1 cellular context compared by ENCODE assay signal in the genomic region with DNA sequence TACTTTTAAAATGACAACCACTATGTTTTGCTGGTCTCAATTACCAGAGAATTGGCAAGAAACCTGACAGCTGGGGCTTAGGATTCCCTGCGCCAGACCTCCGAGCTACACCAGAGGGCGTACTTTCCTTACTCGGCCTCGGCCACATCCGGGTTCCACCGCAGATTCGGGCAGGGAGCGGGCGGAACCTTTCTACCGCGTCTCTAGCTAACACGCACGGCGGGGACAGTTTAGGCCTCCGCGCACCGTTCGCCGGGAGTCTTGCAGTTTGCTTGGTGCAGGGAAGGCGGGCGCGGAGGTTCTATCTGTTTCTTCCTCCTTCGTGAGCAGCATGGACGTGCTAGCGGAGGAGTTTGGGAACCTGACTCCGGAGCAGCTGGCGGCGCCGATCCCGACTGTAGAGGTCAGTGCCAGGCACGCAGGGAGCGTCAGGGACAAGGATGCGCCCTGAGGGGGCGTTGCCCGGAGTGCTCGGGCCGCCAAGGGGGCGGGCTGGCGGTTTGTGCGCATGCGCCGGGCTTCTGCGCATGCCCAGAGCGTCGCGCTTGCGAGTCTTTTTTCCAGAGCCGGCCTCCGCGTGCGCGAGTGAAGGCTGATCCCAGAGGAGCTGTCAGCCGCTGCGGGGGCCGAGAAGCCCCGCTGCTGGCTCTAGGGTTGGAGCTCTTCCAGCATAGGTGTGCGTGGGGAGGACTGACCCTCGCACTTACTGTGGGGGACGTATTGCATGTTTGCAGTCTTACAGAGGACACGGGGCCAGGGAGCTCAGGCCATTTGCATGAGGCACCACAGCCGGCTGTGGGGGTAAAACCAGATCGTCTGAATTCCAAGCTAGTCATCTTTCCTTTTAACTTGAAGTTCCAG.
TF ChIP-seq lines count a peak whose summit lies in the region.

TSS of gene POLR3B (plus strand) at position 200 of the 861 bp plus-strand sequence. CDS start at position 332, 132 bp downstream.

TF ChIP-seq in HepG2, 621 proteins besides CTCF, POLR2A, EP300 and RAD21 (continued from another document and continues in another):
- TF ChIP-seq SNAPC4 (CRISPR knock-in tag; IDR thresholded peaks at IDR 0.05) (peak; percentile 86), ZNF773 (CRISPR knock-in tag; IDR thresholded peaks at IDR 0.05; ENCODE audit: borderline replicate concordance) (no peak), CC2D1A (CRISPR knock-in tag; IDR thresholded peaks at IDR 0.05) (no peak), ZBTB21 (CRISPR knock-in tag; IDR thresholded peaks at IDR 0.05) (no peak; the same call in 1 of the 2 replicates), TBX2 (CRISPR knock-in tag; IDR thresholded peaks at IDR 0.05; ENCODE audit: borderline replicate concordance) (peak; percentile 88), PAX8 (CRISPR knock-in tag; IDR thresholded peaks at IDR 0.05; ENCODE audit: borderline replicate concordance) (0 out of 2 replicates have a peak, but pooled peaks have one; percentile 70), NR2F6 (IDR thresholded peaks at IDR 0.05) (peak; percentile 38; the same call in 1 of the 2 replicates), NR2F6 (CRISPR knock-in tag; IDR thresholded peaks at IDR 0.05) (peak; percentile 68; the same call in 1 of the 2 replicates), FOSL2 (CRISPR knock-in tag; IDR thresholded peaks at IDR 0.05) (peak; percentile 65), HHEX (CRISPR knock-in tag; IDR thresholded peaks at IDR 0.05) (no peak), HBP1 (CRISPR knock-in tag; IDR thresholded peaks at IDR 0.05; ENCODE audit: low read depth) (peak; percentile 77; the same call in 1 of the 2 replicates), ZBTB39 (CRISPR knock-in tag; IDR thresholded peaks at IDR 0.05) (peak; percentile 77), ZNF121 (CRISPR knock-in tag; IDR thresholded peaks at IDR 0.05) (peak; percentile 52; the same call in 1 of the 2 replicates), MLLT10 (CRISPR knock-in tag; IDR thresholded peaks at IDR 0.05) (no peak), HIVEP1 (CRISPR knock-in tag; IDR thresholded peaks at IDR 0.05) (peak; percentile 88), KLF16 (CRISPR knock-in tag; IDR thresholded peaks at IDR 0.05) (peak in 1 of 2 experiments; percentile 99; a peak in 2 of 4 replicates), BATF2 (CRISPR knock-in tag; IDR thresholded peaks at IDR 0.05) (peak; percentile 78; the same call in 1 of the 2 replicates), CCDC6 (CRISPR knock-in tag; IDR thresholded peaks at IDR 0.05) (peak; percentile 73; the same call in 1 of the 2 replicates), ZNF253 (CRISPR knock-in tag; IDR thresholded peaks at IDR 0.05; ENCODE audit: borderline replicate concordance) (no peak; the same call in 1 of the 2 replicates), MXD4 (CRISPR knock-in tag; IDR thresholded peaks at IDR 0.05) (peak; percentile 87), ZNF792 (CRISPR knock-in tag; IDR thresholded peaks at IDR 0.05) (peak; percentile 93), THYN1 (CRISPR knock-in tag; IDR thresholded peaks at IDR 0.05; ENCODE audit: borderline replicate concordance, low read depth) (0 out of 2 replicates have a peak, but pooled peaks have one; percentile 84), KDM3A (CRISPR knock-in tag; IDR thresholded peaks at IDR 0.05; ENCODE audit: low read depth) (peak; percentile 96), FOXA1 (IDR thresholded peaks at IDR 0.05) (no peak), FOXA1 (CRISPR knock-in tag; IDR thresholded peaks at IDR 0.05) (peak; percentile 48), ZBTB2 (CRISPR knock-in tag; IDR thresholded peaks at IDR 0.05; ENCODE audit: low read depth) (peak; percentile 68), SP4 (CRISPR knock-in tag; IDR thresholded peaks at IDR 0.05) (peak; percentile 88), SRF (IDR thresholded peaks at IDR 0.05; ENCODE audit: low read depth, low read length) (no peak), ZFP82 (CRISPR knock-in tag; IDR thresholded peaks at IDR 0.05; ENCODE audit: borderline replicate concordance) (no peak), ZNF230 (CRISPR knock-in tag; IDR thresholded peaks at IDR 0.05) (peak; percentile 89; the same call in 1 of the 2 replicates), ZFP90 (CRISPR knock-in tag; IDR thresholded peaks at IDR 0.05; ENCODE audit: borderline replicate concordance) (peak; percentile 84; the same call in 1 of the 2 replicates), ONECUT2 (CRISPR knock-in tag; IDR thresholded peaks at IDR 0.05) (no peak), ZNF296 (CRISPR knock-in tag; conservative IDR thresholded peaks at IDR 0.05) (0 out of 2 replicates have a peak, but pooled peaks have one; percentile 73), ZMYM2 (CRISPR knock-in tag; IDR thresholded peaks at IDR 0.05) (0 out of 2 replicates have a peak, but pooled peaks have one; percentile 18), FOXJ3 (CRISPR knock-in tag; IDR thresholded peaks at IDR 0.05; ENCODE audit: borderline replicate concordance) (peak; percentile 14; the same call in 1 of the 2 replicates), FOXC1 (CRISPR knock-in tag; IDR thresholded peaks at IDR 0.05; ENCODE audit: borderline replicate concordance) (peak; percentile 93)
- TF ChIP-seq, protein P1, sequence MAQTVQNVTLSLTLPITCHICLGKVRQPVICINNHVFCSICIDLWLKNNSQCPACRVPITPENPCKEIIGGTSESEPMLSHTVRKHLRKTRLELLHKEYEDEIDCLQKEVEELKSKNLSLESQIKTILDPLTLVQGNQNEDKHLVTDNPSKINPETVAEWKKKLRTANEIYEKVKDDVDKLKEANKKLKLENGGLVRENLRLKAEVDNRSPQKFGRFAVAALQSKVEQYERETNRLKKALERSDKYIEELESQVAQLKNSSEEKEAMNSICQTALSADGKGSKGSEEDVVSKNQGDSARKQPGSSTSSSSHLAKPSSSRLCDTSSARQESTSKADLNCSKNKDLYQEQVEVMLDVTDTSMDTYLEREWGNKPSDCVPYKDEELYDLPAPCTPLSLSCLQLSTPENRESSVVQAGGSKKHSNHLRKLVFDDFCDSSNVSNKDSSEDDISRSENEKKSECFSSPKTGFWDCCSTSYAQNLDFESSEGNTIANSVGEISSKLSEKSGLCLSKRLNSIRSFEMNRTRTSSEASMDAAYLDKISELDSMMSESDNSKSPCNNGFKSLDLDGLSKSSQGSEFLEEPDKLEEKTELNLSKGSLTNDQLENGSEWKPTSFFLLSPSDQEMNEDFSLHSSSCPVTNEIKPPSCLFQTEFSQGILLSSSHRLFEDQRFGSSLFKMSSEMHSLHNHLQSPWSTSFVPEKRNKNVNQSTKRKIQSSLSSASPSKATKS (CRISPR knock-in tag; IDR thresholded peaks at IDR 0.05): no peak; the same call in 1 of the 2 replicates
- TF ChIP-seq, protein P2, sequence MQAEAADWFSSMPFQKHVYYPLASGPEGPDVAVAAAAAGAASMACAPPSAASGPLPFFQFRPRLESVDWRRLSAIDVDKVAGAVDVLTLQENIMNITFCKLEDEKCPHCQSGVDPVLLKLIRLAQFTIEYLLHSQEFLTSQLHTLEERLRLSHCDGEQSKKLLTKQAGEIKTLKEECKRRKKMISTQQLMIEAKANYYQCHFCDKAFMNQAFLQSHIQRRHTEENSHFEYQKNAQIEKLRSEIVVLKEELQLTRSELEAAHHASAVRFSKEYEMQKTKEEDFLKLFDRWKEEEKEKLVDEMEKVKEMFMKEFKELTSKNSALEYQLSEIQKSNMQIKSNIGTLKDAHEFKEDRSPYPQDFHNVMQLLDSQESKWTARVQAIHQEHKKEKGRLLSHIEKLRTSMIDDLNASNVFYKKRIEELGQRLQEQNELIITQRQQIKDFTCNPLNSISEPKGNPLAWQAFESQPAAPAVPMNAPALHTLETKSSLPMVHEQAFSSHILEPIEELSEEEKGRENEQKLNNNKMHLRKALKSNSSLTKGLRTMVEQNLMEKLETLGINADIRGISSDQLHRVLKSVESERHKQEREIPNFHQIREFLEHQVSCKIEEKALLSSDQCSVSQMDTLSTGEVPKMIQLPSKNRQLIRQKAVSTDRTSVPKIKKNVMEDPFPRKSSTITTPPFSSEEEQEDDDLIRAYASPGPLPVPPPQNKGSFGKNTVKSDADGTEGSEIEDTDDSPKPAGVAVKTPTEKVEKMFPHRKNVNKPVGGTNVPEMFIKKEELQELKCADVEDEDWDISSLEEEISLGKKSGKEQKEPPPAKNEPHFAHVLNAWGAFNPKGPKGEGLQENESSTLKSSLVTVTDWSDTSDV (CRISPR knock-in tag; IDR thresholded peaks at IDR 0.05): no peak; the same call in 1 of the 2 replicates
- TF ChIP-seq, protein P3, sequence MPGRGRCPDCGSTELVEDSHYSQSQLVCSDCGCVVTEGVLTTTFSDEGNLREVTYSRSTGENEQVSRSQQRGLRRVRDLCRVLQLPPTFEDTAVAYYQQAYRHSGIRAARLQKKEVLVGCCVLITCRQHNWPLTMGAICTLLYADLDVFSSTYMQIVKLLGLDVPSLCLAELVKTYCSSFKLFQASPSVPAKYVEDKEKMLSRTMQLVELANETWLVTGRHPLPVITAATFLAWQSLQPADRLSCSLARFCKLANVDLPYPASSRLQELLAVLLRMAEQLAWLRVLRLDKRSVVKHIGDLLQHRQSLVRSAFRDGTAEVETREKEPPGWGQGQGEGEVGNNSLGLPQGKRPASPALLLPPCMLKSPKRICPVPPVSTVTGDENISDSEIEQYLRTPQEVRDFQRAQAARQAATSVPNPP (CRISPR knock-in tag; IDR thresholded peaks at IDR 0.05): peak; percentile 85
